ENCODE assay signal across 37 cellular contexts in the genomic region with DNA sequence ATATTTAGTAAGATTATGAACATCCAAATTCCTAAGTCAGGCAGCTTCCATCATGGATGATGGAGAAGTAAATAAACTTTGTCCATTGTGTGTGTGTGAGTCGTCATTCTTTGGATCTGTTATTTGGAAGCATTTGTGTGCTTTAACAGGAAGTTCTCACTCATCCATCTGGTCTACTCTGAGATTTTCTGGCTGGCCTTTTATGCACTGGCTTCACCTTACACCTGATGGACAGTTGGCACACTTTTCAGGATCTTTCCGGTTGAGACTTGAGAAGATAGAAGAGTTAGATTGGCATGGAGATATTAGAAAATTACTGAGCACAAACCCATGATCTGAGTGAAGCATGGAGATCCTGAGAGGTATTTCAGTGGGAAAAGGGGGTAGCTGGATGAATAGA. TPM values are rescaled to one million over a fixed set of nuclear protein-coding genes. Genes with fewer than 3 reads are reported as not detected.
"Had no signal": no experiment of that assay in that cellular context is flagged by ENCODE, and none has a peak within 500 bp of the region (broad histone marks: within the 10 kb centered on the region; RNA-seq: fewer than 3 reads in every experiment).

No MANE protein-coding gene starts in this region.

- DNase-seq: activated B cell treated with CpG ODN at 0.5 μM for 24 hours; activated CD4-positive, alpha-beta memory T cell treated with anti-CD3 and anti-CD28 coated beads for 36 hours; activated CD4-positive, alpha-beta T cell treated with anti-CD3 and anti-CD28 coated beads for 4 hours; activated CD4-positive, alpha-beta T cell treated with anti-CD3 and anti-CD28 coated beads, Interleukin-2, amount 10 ng/mL, durations not matched to agents 24 days and 14 days; activated CD4-positive, alpha-beta T cell treated with anti-CD3 and anti-CD28 coated beads, Interleukin-2, amount 50 U/mL, for 1 hour; activated CD4-positive, alpha-beta T cell treated with anti-CD3 and anti-CD28 coated beads, Interleukin-2, amount 50 U/mL, for 4 hours; activated CD4-positive, CD25-positive, alpha-beta regulatory T cell treated with anti-CD3 and anti-CD28 coated beads, Interleukin-2, amount 50 U/mL, for 72 hours; activated CD8-positive, alpha-beta memory T cell treated with anti-CD3 and anti-CD28 coated beads, Interleukin-2, amount 50 U/mL, for 4 hours; activated CD8-positive, alpha-beta T cell treated with anti-CD3 and anti-CD28 coated beads for 36 hours; activated effector memory CD4-positive, alpha-beta T cell treated with anti-CD3 and anti-CD28 coated beads, Interleukin-2, amount 50 U/mL, for 16 hours; activated gamma-delta T cell treated with Interleukin-2 at 50 U/mL for 16 hours; activated naive CD4-positive, alpha-beta T cell; activated naive CD4-positive, alpha-beta T cell treated with anti-CD3 and anti-CD28 coated beads for 36 hours; activated naive CD4-positive, alpha-beta T cell treated with anti-CD3 and anti-CD28 coated beads, Interleukin-2, amount 50 U/mL, for 16 hours; activated naive CD8-positive, alpha-beta T cell treated with anti-CD3 and anti-CD28 coated beads for 36 hours; activated T-cell treated with anti-CD3 and anti-CD28 coated beads for 4 hours; activated T-cell treated with anti-CD3 and anti-CD28 coated beads, Interleukin-2, amount 50 U/mL, for 1 hour; activated T-cell treated with anti-CD3 and anti-CD28 coated beads, Interleukin-2, amount 50 U/mL, for 4 hours; activated T-cell treated with anti-CD3 and anti-CD28 coated beads, Interleukin-2, amount 50 U/mL, for 72 hours; adrenal gland; amniotic stem cell; aorta; body of pancreas; brain microvascular endothelial cell; central memory CD4-positive, alpha-beta T cell; colonic mucosa; T-helper 1 cell; T-helper 9 cell had no signal

- H3K36me3 Mint-ChIP-seq: activated CD4-positive, alpha-beta memory T cell treated with anti-CD3 and anti-CD28 coated beads for 36 hours; activated naive CD4-positive, alpha-beta T cell treated with anti-CD3 and anti-CD28 coated beads, Interleukin-2, amount 50 U/mL, for 72 hours; activated naive CD8-positive, alpha-beta T cell treated with anti-CD3 and anti-CD28 coated beads for 36 hours had no signal

- H3K27me3 Mint-ChIP-seq: activated CD4-positive, alpha-beta memory T cell treated with anti-CD3 and anti-CD28 coated beads for 36 hours; activated CD4-positive, alpha-beta T cell treated with anti-CD3 and anti-CD28 coated beads, Interleukin-2, amount 10 ng/mL, durations not matched to agents 24 days and 14 days; activated CD8-positive, alpha-beta T cell treated with anti-CD3 and anti-CD28 coated beads for 36 hours had no signal

- H3K27ac ChIP-seq: adrenal gland, body of pancreas, brain microvascular endothelial cell, breast epithelium, colonic mucosa, VCaP had no signal

- H3K4me3 Mint-ChIP-seq: activated B cell treated with CpG ODN at 0.5 μM for 24 hours; activated CD4-positive, alpha-beta memory T cell treated with anti-CD3 and anti-CD28 coated beads for 36 hours; activated CD4-positive, alpha-beta T cell treated with anti-CD3 and anti-CD28 coated beads, Interleukin-2, amount 10 ng/mL, durations not matched to agents 24 days and 14 days; activated CD8-positive, alpha-beta T cell treated with anti-CD3 and anti-CD28 coated beads for 36 hours; activated naive CD4-positive, alpha-beta T cell treated with anti-CD3 and anti-CD28 coated beads for 36 hours; activated naive CD8-positive, alpha-beta T cell treated with anti-CD3 and anti-CD28 coated beads for 36 hours; activated T-cell treated with anti-CD3 and anti-CD28 coated beads, Interleukin-2, amount 50 U/mL, for 4 hours; activated T-cell treated with anti-CD3 and anti-CD28 coated beads, Interleukin-2, amount 50 U/mL, for 72 hours; activated T-helper 1 cell treated with anti-CD3 and anti-CD28 coated beads, Interleukin-12 subunit alpha, Interleukin-12 subunit beta, Interleukin-2, Interleukin-4 antibody, amounts not matched to agents 30 ng/mL and 10 ng/mL and 1 ng/mL, durations not matched to agents 14 hours and 24 hours and 36 hours; activated T-helper 17 cell treated with anti-CD3 and anti-CD28 coated beads, Interleukin-2, amount 50 U/mL, for 72 hours; T-helper 1 cell treated with Interleukin-12 subunit alpha and Interleukin-12 subunit beta and Interleukin-4 antibody, amounts not matched to agents 30 μg/mL and 1 μg/mL, for 36 hours had no signal

- H3K9me3 Mint-ChIP-seq: activated B cell treated with CpG ODN at 0.5 μM for 24 hours; activated CD4-positive, alpha-beta memory T cell treated with anti-CD3 and anti-CD28 coated beads for 36 hours; activated CD4-positive, alpha-beta T cell treated with anti-CD3 and anti-CD28 coated beads, Interleukin-2, amount 10 ng/mL, durations not matched to agents 24 days and 14 days; activated CD8-positive, alpha-beta T cell treated with anti-CD3 and anti-CD28 coated beads for 36 hours; activated naive CD4-positive, alpha-beta T cell treated with anti-CD3 and anti-CD28 coated beads, Interleukin-2, amount 50 U/mL, for 72 hours; activated naive CD8-positive, alpha-beta T cell treated with anti-CD3 and anti-CD28 coated beads for 36 hours; activated T-cell treated with anti-CD3 and anti-CD28 coated beads, Interleukin-2, amount 50 U/mL, for 4 hours; activated T-cell treated with anti-CD3 and anti-CD28 coated beads, Interleukin-2, amount 50 U/mL, for 72 hours; activated T-helper 1 cell treated with anti-CD3 and anti-CD28 coated beads, Interleukin-12 subunit alpha, Interleukin-12 subunit beta, Interleukin-2, Interleukin-4 antibody, amounts not matched to agents 30 ng/mL and 10 ng/mL and 1 ng/mL, durations not matched to agents 14 hours and 24 hours and 36 hours; activated T-helper 17 cell treated with anti-CD3 and anti-CD28 coated beads, Interleukin-2, amount 50 U/mL, for 72 hours; T-helper 1 cell treated with Interleukin-12 subunit alpha and Interleukin-12 subunit beta and Interleukin-4 antibody, amounts not matched to agents 30 μg/mL and 1 μg/mL, for 36 hours had no signal

- H3K27ac Mint-ChIP-seq: activated B cell treated with CpG ODN at 0.5 μM for 24 hours; activated CD4-positive, alpha-beta memory T cell treated with anti-CD3 and anti-CD28 coated beads for 36 hours; activated CD4-positive, alpha-beta T cell treated with anti-CD3 and anti-CD28 coated beads, Interleukin-2, amount 10 ng/mL, durations not matched to agents 24 days and 14 days; activated CD8-positive, alpha-beta T cell treated with anti-CD3 and anti-CD28 coated beads for 36 hours; activated naive CD4-positive, alpha-beta T cell treated with anti-CD3 and anti-CD28 coated beads for 36 hours; activated naive CD4-positive, alpha-beta T cell treated with anti-CD3 and anti-CD28 coated beads, Interleukin-2, amount 50 U/mL, for 72 hours; activated naive CD8-positive, alpha-beta T cell treated with anti-CD3 and anti-CD28 coated beads for 36 hours; activated T-cell treated with anti-CD3 and anti-CD28 coated beads, Interleukin-2, amount 50 U/mL, for 72 hours; activated T-helper 1 cell treated with anti-CD3 and anti-CD28 coated beads, Interleukin-12 subunit alpha, Interleukin-12 subunit beta, Interleukin-2, Interleukin-4 antibody, amounts not matched to agents 30 ng/mL and 10 ng/mL and 1 ng/mL, durations not matched to agents 14 hours and 24 hours and 36 hours; activated T-helper 17 cell treated with anti-CD3 and anti-CD28 coated beads, Interleukin-2, amount 50 U/mL, for 72 hours; T-helper 1 cell treated with Interleukin-12 subunit alpha and Interleukin-12 subunit beta and Interleukin-4 antibody, amounts not matched to agents 30 μg/mL and 1 μg/mL, for 36 hours had no signal

- H3K4me1 Mint-ChIP-seq: activated B cell treated with CpG ODN at 0.5 μM for 24 hours; activated CD4-positive, alpha-beta T cell treated with anti-CD3 and anti-CD28 coated beads, Interleukin-2, amount 10 ng/mL, durations not matched to agents 24 days and 14 days; activated naive CD8-positive, alpha-beta T cell treated with anti-CD3 and anti-CD28 coated beads for 36 hours; activated T-helper 17 cell treated with anti-CD3 and anti-CD28 coated beads, Interleukin-2, amount 50 U/mL, for 72 hours had no signal

RNA-seq across cellular contexts. Expression of a gene that starts 12.6 kb away (rescaled TPM):
- total RNA-seq: activated B cell treated with CpG ODN at 0.5 μM for 24 hours; activated CD4-positive, alpha-beta memory T cell treated with anti-CD3 and anti-CD28 coated beads for 36 hours; activated CD4-positive, alpha-beta T cell treated with anti-CD3 and anti-CD28 coated beads, Interleukin-2, amount 10 ng/mL, durations not matched to agents 24 days and 14 days; activated CD8-positive, alpha-beta memory T cell treated with anti-CD3 and anti-CD28 coated beads for 36 hours; activated CD8-positive, alpha-beta T cell treated with anti-CD3 and anti-CD28 coated beads for 36 hours; activated naive CD4-positive, alpha-beta T cell treated with anti-CD3 and anti-CD28 coated beads for 36 hours; activated naive CD4-positive, alpha-beta T cell treated with anti-CD3 and anti-CD28 coated beads, Interleukin-2, amount 50 U/mL, for 72 hours; activated naive CD8-positive, alpha-beta T cell treated with anti-CD3 and anti-CD28 coated beads for 36 hours; activated T-cell treated with anti-CD3 and anti-CD28 coated beads, Interleukin-2, amount 50 U/mL, for 4 hours; activated T-cell treated with anti-CD3 and anti-CD28 coated beads, Interleukin-2, amount 50 U/mL, for 72 hours; activated T-helper 1 cell treated with anti-CD3 and anti-CD28 coated beads, Interleukin-12 subunit alpha, Interleukin-12 subunit beta, Interleukin-2, Interleukin-4 antibody, amounts not matched to agents 30 ng/mL and 10 ng/mL and 1 ng/mL, durations not matched to agents 14 hours and 24 hours and 36 hours; activated T-helper 17 cell treated with anti-CD3 and anti-CD28 coated beads, Interleukin-2, amount 50 U/mL, for 72 hours; aorta; breast epithelium; chondrocyte; T-helper 2 cell treated with Interferon-gamma antibody and Interleukin-4, amounts not matched to agents 100 ng/mL and 5 ng/mL, for 36 hours had no signal
